Comparison of ENCODE assay signal across 22 cellular contexts in genomic region chr6:50994026-50994720, GRCh38.
"Had no signal": no experiment of that assay in that cellular context is flagged by ENCODE, and none has a peak within 500 bp of the region (broad histone marks: within the 10 kb centered on the region; RNA-seq: fewer than 3 reads in every experiment).

No MANE protein-coding gene starts in this region.

- DNase-seq: activated CD4-positive, alpha-beta memory T cell treated with anti-CD3 and anti-CD28 coated beads, Interleukin-2, amount 10 ng/mL, durations not matched to agents 7 days and 5 days; activated CD4-positive, alpha-beta T cell treated with anti-CD3 and anti-CD28 coated beads, Interleukin-2, amount 10 ng/mL, durations not matched to agents 7 days and 5 days; activated CD4-positive, CD25-positive, alpha-beta regulatory T cell; activated CD8-positive, alpha-beta memory T cell treated with anti-CD3 and anti-CD28 coated beads, Interleukin-2, amount 50 U/mL, for 4 hours; activated naive CD4-positive, alpha-beta T cell treated with anti-CD3 and anti-CD28 coated beads, Interleukin-2, amount 50 U/mL, for 16 hours; activated naive CD8-positive, alpha-beta T cell treated with anti-CD3 and anti-CD28 coated beads, Interleukin-2, amount 10 ng/mL, durations not matched to agents 7 days and 5 days; adrenal gland; anterior cingulate cortex; cerebellar nuclear complex; NCI-H1048; NCI-H146; NCI-H187 treated with DMSO at 0.1 percent for 48 hours; NCI-H2081 treated with DMSO at 0.1 percent for 48 hours; NCI-H2227 treated with DMSO at 0.1 percent for 48 hours; NCI-H446 treated with DMSO at 0.1 percent for 48 hours; NCI-H524 treated with DMSO at 0.1 percent for 48 hours; NCI-H82; SIG-M5; T-helper 1 cell had no signal

- H3K27ac ChIP-seq: adrenal gland, SK-N-MC, VCaP had no signal

- H3K4me1 ChIP-seq: adrenal gland had no signal

- H3K36me3 Mint-ChIP-seq: activated naive CD8-positive, alpha-beta T cell treated with anti-CD3 and anti-CD28 coated beads, Interleukin-2, amount 10 ng/mL, durations not matched to agents 7 days and 5 days had no signal

- H3K27me3 Mint-ChIP-seq: activated CD4-positive, alpha-beta memory T cell treated with anti-CD3 and anti-CD28 coated beads, Interleukin-2, amount 10 ng/mL, durations not matched to agents 7 days and 5 days; activated CD4-positive, alpha-beta T cell treated with anti-CD3 and anti-CD28 coated beads, Interleukin-2, amount 10 ng/mL, durations not matched to agents 7 days and 5 days; activated naive CD8-positive, alpha-beta T cell treated with anti-CD3 and anti-CD28 coated beads, Interleukin-2, amount 10 ng/mL, durations not matched to agents 7 days and 5 days had no signal

- H3K4me3 ChIP-seq: adrenal gland, SK-N-MC had no signal

- H3K9me3 ChIP-seq: adrenal gland had no signal

- H3K9me3 Mint-ChIP-seq: activated CD4-positive, alpha-beta memory T cell treated with anti-CD3 and anti-CD28 coated beads, Interleukin-2, amount 10 ng/mL, durations not matched to agents 7 days and 5 days; activated CD4-positive, alpha-beta T cell treated with anti-CD3 and anti-CD28 coated beads, Interleukin-2, amount 10 ng/mL, durations not matched to agents 7 days and 5 days; activated naive CD8-positive, alpha-beta T cell treated with anti-CD3 and anti-CD28 coated beads, Interleukin-2, amount 10 ng/mL, durations not matched to agents 7 days and 5 days had no signal

- H3K27me3 ChIP-seq: adrenal gland had no signal

- H3K4me3 Mint-ChIP-seq: activated CD4-positive, alpha-beta memory T cell treated with anti-CD3 and anti-CD28 coated beads, Interleukin-2, amount 10 ng/mL, durations not matched to agents 7 days and 5 days; activated CD4-positive, alpha-beta T cell treated with anti-CD3 and anti-CD28 coated beads, Interleukin-2, amount 10 ng/mL, durations not matched to agents 7 days and 5 days; activated naive CD8-positive, alpha-beta T cell treated with anti-CD3 and anti-CD28 coated beads, Interleukin-2, amount 10 ng/mL, durations not matched to agents 7 days and 5 days had no signal

- FAIRE-seq: colon had no signal

- H3K4me1 Mint-ChIP-seq: activated CD4-positive, alpha-beta memory T cell treated with anti-CD3 and anti-CD28 coated beads, Interleukin-2, amount 10 ng/mL, durations not matched to agents 7 days and 5 days; activated CD4-positive, alpha-beta T cell treated with anti-CD3 and anti-CD28 coated beads, Interleukin-2, amount 10 ng/mL, durations not matched to agents 7 days and 5 days; activated naive CD8-positive, alpha-beta T cell treated with anti-CD3 and anti-CD28 coated beads, Interleukin-2, amount 10 ng/mL, durations not matched to agents 7 days and 5 days had no signal

- H3K36me3 ChIP-seq: adrenal gland had no signal

- H3K27ac Mint-ChIP-seq: activated CD4-positive, alpha-beta memory T cell treated with anti-CD3 and anti-CD28 coated beads, Interleukin-2, amount 10 ng/mL, durations not matched to agents 7 days and 5 days; activated CD4-positive, alpha-beta T cell treated with anti-CD3 and anti-CD28 coated beads, Interleukin-2, amount 10 ng/mL, durations not matched to agents 7 days and 5 days; activated naive CD8-positive, alpha-beta T cell treated with anti-CD3 and anti-CD28 coated beads, Interleukin-2, amount 10 ng/mL, durations not matched to agents 7 days and 5 days had no signal
